In the genomic region with DNA sequence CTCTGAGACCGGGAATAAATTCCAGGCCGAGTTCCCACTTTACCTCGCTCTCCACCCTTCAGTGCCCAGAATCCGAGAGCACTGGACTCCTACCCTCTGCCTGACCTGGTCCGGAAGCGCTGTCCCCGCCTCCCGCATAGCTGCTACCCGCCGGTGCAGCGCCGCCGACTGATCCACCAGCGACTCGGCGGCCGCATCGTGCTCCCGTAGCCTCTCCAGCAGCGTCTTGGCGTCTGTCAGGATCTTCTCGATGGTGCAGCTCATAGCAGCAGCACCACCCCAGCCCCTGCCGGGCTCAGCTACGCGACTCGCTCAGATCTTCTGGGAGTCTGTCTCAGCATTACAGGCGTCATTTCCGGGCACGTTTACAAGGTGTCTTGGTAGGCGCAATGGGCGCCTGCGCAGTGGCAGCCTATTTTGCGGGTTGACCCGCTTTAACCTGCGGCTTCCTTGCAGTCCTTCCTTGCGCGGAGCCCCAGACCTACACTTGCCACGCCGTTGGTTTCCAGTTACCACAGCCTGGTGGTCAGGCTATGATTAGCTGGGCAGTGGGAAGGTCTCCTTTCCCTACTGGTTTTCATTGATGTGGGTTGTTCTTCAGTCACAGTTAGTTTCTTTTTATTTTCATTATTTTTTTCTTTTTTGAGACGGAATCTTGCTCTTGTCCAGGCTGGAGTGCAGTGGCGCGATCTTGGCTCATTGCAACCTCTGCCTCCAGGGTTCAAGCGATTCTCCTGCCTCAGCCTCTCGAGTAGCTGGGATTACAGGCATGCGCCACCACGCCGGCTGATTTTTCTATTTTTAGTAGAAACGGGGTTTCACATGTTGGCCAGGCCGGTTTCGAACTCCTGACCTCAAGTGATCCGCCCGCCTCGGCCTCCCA, we compare ENCODE assay signal across 8 cellular contexts. TPM values are rescaled to one million over a fixed set of nuclear protein-coding genes. Genes with fewer than 3 reads are reported as not detected.
DNase-seq lines count a peak whose midpoint lies in the region; ATAC-seq and TF ChIP-seq lines count a peak whose summit lies in the region.

TSS of gene SIKE1 (minus strand) at position 342 of the 883 bp plus-strand sequence. CDS start at position 264, 78 bp downstream.

- peaks cover 13% of the 10 kb centered on the region for H3K36me3 Mint-ChIP-seq in activated naive CD4-positive, alpha-beta T cell treated with anti-CD3 and anti-CD28 coated beads, Interleukin-2, amount 50 U/mL, for 24 hours

- ATAC-seq in HG02588 (IDR thresholded peaks at IDR 0.05; ENCODE audit: unreplicated experiment) = peak; percentile 99

- H3K27ac ChIP-seq in SK-N-SH (ENCODE audit: low read depth in 2 of 2, low read length in 1 of 2) (peak within 1 kb of the TSS; percentile 81 to 92), temporal lobe (ENCODE audit: low read depth, low read length) (peak within 1 kb of the TSS; percentile 45)

- WGBS in SK-N-SH (ENCODE audit: low lambda C conversion rate) = 37% methylated on average over 31 of the region's 53 CpGs

- no peaks in the 10 kb centered on the region for H3K9me2 ChIP-seq in SK-N-SH

- H3K27ac Mint-ChIP-seq in activated naive CD4-positive, alpha-beta T cell treated with anti-CD3 and anti-CD28 coated beads, Interleukin-2, amount 50 U/mL, for 24 hours = peak within 1 kb of the TSS; percentile 98

- H3K4me1 Mint-ChIP-seq in activated naive CD4-positive, alpha-beta T cell treated with anti-CD3 and anti-CD28 coated beads, Interleukin-2, amount 50 U/mL, for 24 hours = peaks cover 33% of the 10 kb centered on the region

- H3K4me3 ChIP-seq in GM06990 (replicated peaks; ENCODE audit: low read depth, low read length) = peak within 1 kb of the TSS; percentile 85
- H3K4me3 ChIP-seq in SK-N-SH (ENCODE audit: low read depth in 2 of 2, low read length in 1 of 2) = peak within 1 kb of the TSS; percentile 81 to 97

- H3K36me3 ChIP-seq in GM06990 (ENCODE audit: control insufficient read depth, insufficient read depth, low read length) (no peaks in the 10 kb centered on the region), SK-N-SH (replicated peaks in 1 of 2; ENCODE audit: control insufficient read depth in 1 of 2, insufficient read depth in 2 of 2, low read length in 1 of 2) (peaks cover 24 to 32% of the 10 kb centered on the region in 2 experiments)

- no peak for TF ChIP-seq RAD21 in SK-N-SH (IDR thresholded peaks at IDR 0.05; ENCODE audit: low read length)

- CTCF ChIA-PET in SK-N-SH (lab: Yijun Ruan, JAX) = interaction anchor here (0.9 kb wide), 1 partner anchor 333 kb away, joined by 3 read pairs; no protein-coding TSS in a partner anchor

- DNase-seq in GM06990 (ENCODE audit: extremely low read depth, insufficient read length) (peak; percentile 89), NCI-H1048 (lab: John Stamatoyannopoulos, UW) (peak; percentile 60), SK-N-SH (peak; percentile 90), glomerular endothelial cell (ENCODE audit: extremely low read depth, low read depth, low spot score) (peak; percentile 58), occipital lobe (lab: John Stamatoyannopoulos, UW) (peak; percentile 88)

- peak within 1 kb of the TSS; percentile 88 for H3K4me2 ChIP-seq in SK-N-SH

- no peak for TF ChIP-seq CTCF in GM06990 (IDR thresholded peaks at IDR 0.05; ENCODE audit: insufficient read depth, low read length, poor library complexity, severe bottlenecking)
- TF ChIP-seq CTCF in SK-N-SH (IDR thresholded peaks at IDR 0.05) = peak; percentile 18; the same call in 1 of the 2 replicates

- peak within 1 kb of the TSS; percentile 100 for H3K4me3 Mint-ChIP-seq in activated naive CD4-positive, alpha-beta T cell treated with anti-CD3 and anti-CD28 coated beads, Interleukin-2, amount 50 U/mL, for 24 hours

- peak within 1 kb of the TSS; percentile 77 for H3K9ac ChIP-seq in SK-N-SH

- H2AFZ ChIP-seq in SK-N-SH (ENCODE audit: low read depth) = peak within 1 kb of the TSS; percentile 99

- no peaks in the 10 kb centered on the region for H3F3A ChIP-seq in SK-N-SH (replicated peaks; ENCODE audit: insufficient read depth)

- H4K20me1 ChIP-seq in SK-N-SH (ENCODE audit: insufficient read depth) = no peaks in the 10 kb centered on the region

- H3K27me3 ChIP-seq in GM06990 (replicated peaks; ENCODE audit: control insufficient read depth, insufficient read depth, low read length) (no peaks in the 10 kb centered on the region), SK-N-SH (ENCODE audit: insufficient read depth) (no peaks in the 10 kb centered on the region)

- H3K4me1 ChIP-seq in SK-N-SH (ENCODE audit: control insufficient read depth in 1 of 2, insufficient read depth in 2 of 2, low read depth in 1 of 2, low read length in 1 of 2) = peaks cover 4 to 5% of the 10 kb centered on the region in 2 experiments; a peak in 2 of 4 replicates

- H3K9me3 ChIP-seq in SK-N-SH = no peaks in the 10 kb centered on the region

- peaks cover 26% of the 10 kb centered on the region for H3K79me2 ChIP-seq in SK-N-SH (ENCODE audit: insufficient read depth)

- POLR2A ChIA-PET in SK-N-SH (lab: Yijun Ruan, JAX) = interaction anchor here (0.7 to 1.5 kb wide), 3 partner anchors 12 to 36 kb away, joined by 3 read pairs; no protein-coding TSS in a partner anchor

- no peaks in the 10 kb centered on the region for H3K27me3 Mint-ChIP-seq in activated naive CD4-positive, alpha-beta T cell treated with anti-CD3 and anti-CD28 coated beads, Interleukin-2, amount 50 U/mL, for 24 hours

- TF ChIP-seq EP300 in SK-N-SH (IDR thresholded peaks at IDR 0.05; ENCODE audit: borderline replicate concordance in 1 of 2, low read depth in 1 of 2, low read length in 1 of 2) = no peak; a peak in 1 of 4 replicates

- no peaks in the 10 kb centered on the region for H3K9me3 Mint-ChIP-seq in activated naive CD4-positive, alpha-beta T cell treated with anti-CD3 and anti-CD28 coated beads, Interleukin-2, amount 50 U/mL, for 24 hours

TF ChIP-seq in SK-N-SH, 30 proteins besides CTCF, POLR2A, EP300 and RAD21 (continues in another document):
- TF ChIP-seq TCF12 (IDR thresholded peaks at IDR 0.05) = peak; percentile 12; the same call in 1 of the 2 replicates
- TF ChIP-seq RXRA (IDR thresholded peaks at IDR 0.05; ENCODE audit: borderline replicate concordance, low read depth) = peak; percentile 22; the same call in 1 of the 2 replicates
- no peak for TF ChIP-seq EZH2phosphoT487 (IDR thresholded peaks at IDR 0.05; ENCODE audit: borderline replicate concordance, low read depth)
- no peak for TF ChIP-seq FOXM1 (IDR thresholded peaks at IDR 0.05; ENCODE audit: low read depth)
- TF ChIP-seq JUND (IDR thresholded peaks at IDR 0.05) = no peak
- TF ChIP-seq MXI1 (IDR thresholded peaks at IDR 0.05; ENCODE audit: low read depth, low read length) = peak; percentile 79
- TF ChIP-seq FOXJ3 (CRISPR knock-in tag; IDR thresholded peaks at IDR 0.05) = no peak
- no peak for TF ChIP-seq RFX5 (IDR thresholded peaks at IDR 0.05; ENCODE audit: low read length)
- no peak for TF ChIP-seq NFIC (IDR thresholded peaks at IDR 0.05; ENCODE audit: borderline replicate concordance)
- TF ChIP-seq, protein P1, sequence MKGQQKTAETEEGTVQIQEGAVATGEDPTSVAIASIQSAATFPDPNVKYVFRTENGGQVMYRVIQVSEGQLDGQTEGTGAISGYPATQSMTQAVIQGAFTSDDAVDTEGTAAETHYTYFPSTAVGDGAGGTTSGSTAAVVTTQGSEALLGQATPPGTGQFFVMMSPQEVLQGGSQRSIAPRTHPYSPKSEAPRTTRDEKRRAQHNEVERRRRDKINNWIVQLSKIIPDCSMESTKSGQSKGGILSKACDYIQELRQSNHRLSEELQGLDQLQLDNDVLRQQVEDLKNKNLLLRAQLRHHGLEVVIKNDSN (IDR thresholded peaks at IDR 0.05; ENCODE audit: borderline replicate concordance, low read depth) = 0 out of 2 replicates have a peak, but pooled peaks have one; percentile 36
- TF ChIP-seq GATA2 (CRISPR knock-in tag; IDR thresholded peaks at IDR 0.05) = no peak
- peak; percentile 69; the same call in 1 of the 2 replicates for TF ChIP-seq YY1 (IDR thresholded peaks at IDR 0.05; ENCODE audit: low read depth)
- TF ChIP-seq TEAD4 (IDR thresholded peaks at IDR 0.05; ENCODE audit: borderline replicate concordance, insufficient read depth) = no peak
- TF ChIP-seq RCOR1 (IDR thresholded peaks at IDR 0.05; ENCODE audit: low read length) = no peak; the same call in 1 of the 2 replicates
- no peak; the same call in 1 of the 2 replicates for TF ChIP-seq ELF1 (IDR thresholded peaks at IDR 0.05)
- TF ChIP-seq, protein P2, sequence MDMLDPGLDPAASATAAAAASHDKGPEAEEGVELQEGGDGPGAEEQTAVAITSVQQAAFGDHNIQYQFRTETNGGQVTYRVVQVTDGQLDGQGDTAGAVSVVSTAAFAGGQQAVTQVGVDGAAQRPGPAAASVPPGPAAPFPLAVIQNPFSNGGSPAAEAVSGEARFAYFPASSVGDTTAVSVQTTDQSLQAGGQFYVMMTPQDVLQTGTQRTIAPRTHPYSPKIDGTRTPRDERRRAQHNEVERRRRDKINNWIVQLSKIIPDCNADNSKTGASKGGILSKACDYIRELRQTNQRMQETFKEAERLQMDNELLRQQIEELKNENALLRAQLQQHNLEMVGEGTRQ (IDR thresholded peaks at IDR 0.05; ENCODE audit: borderline replicate concordance, low read depth, low read length) = no peak
- no peak for TF ChIP-seq SMC3 (IDR thresholded peaks at IDR 0.05; ENCODE audit: low read depth, low read length)
- TF ChIP-seq POLR2AphosphoS5 (IDR thresholded peaks at IDR 0.05; ENCODE audit: low read depth, low read length) = peak; percentile 97
- TF ChIP-seq SIN3A (IDR thresholded peaks at IDR 0.05; ENCODE audit: borderline replicate concordance, low read depth, low read length) = peak; percentile 35; the same call in 1 of the 2 replicates
- peak; percentile 80 for TF ChIP-seq TAF1 (IDR thresholded peaks at IDR 0.05; ENCODE audit: borderline replicate concordance, low read depth, low read length)

RNA-seq across cellular contexts. Expression of gene SIKE1, which starts in this region (rescaled TPM):
- 29.8 and 41.1 TPM in 2 replicates for polyA plus RNA-seq in SK-N-SH (2012; rRNA removed)
- polyA plus RNA-seq in SK-N-SH (2012; cell fraction: cytosol; rRNA removed) = 34.8 and 40.5 TPM in 2 replicates
- polyA plus RNA-seq in SK-N-SH (2012; cell fraction: nucleus; rRNA removed) = 24.7 and 25.3 TPM in 2 replicates
- 30.4 and 39.7 TPM in 2 replicates for total RNA-seq in glomerular endothelial cell
- 93.9 TPM for total RNA-seq in occipital lobe
- total RNA-seq in temporal lobe = 64.2 TPM

Comparison
In these comparisons a context has a peak if more than half of its experiments do, and no peak if none do; other contexts are left out.
1. Peak in every context shown above with its lines: DNase-seq, ATAC-seq, H3K4me3 ChIP-seq and H3K27ac ChIP-seq.